19 cellular contexts compared by ENCODE assay signal in genomic region chr17:73725794-73726193, GRCh38.
DNase-seq lines count a peak whose midpoint lies in the region; ATAC-seq and TF ChIP-seq lines count a peak whose summit lies in the region.
"Had no signal": no experiment of that assay in that cellular context is flagged by ENCODE, and none has a peak within 500 bp of the region (broad histone marks: within the 10 kb centered on the region; RNA-seq: fewer than 3 reads in every experiment).

No MANE protein-coding gene starts in this region.

- no peak for TF ChIP-seq CTCF in lower leg skin (IDR thresholded peaks at IDR 0.05)

- peaks cover 20% of the 10 kb centered on the region for H3K9me3 Mint-ChIP-seq in dendritic cell treated with granulocyte-macrophage colony-stimulating factor and Interleukin-4, amounts not matched to agents 40 ng/mL and 50 ng/mL, for 4 days

- no peak overlapping the region for H2BK12ac ChIP-seq in neuronal stem cell (ENCODE audit: low read length)

- H3K23ac ChIP-seq in neuronal stem cell (ENCODE audit: low read depth, low read length, poor library complexity): peak overlapping the region; percentile 14

- no peak overlapping the region for H2BK5ac ChIP-seq in neuronal stem cell (ENCODE audit: low read length)

- H3K4ac ChIP-seq in neuronal stem cell (ENCODE audit: low read length): no peak overlapping the region

- H3K4me2 ChIP-seq in neuronal stem cell (ENCODE audit: insufficient read depth, low read length, poor library complexity, severe bottlenecking): no peak overlapping the region
- H3K4me2 ChIP-seq: A549 had no signal

- no peaks in the 10 kb centered on the region for H3K36me3 ChIP-seq in neuronal stem cell (replicated peaks in 1 of 2; ENCODE audit: control insufficient read depth in 2 of 2, insufficient read depth in 2 of 2, low read length in 2 of 2)
- H3K36me3 ChIP-seq in aorta (ENCODE audit: control insufficient read depth in 1 of 2, insufficient read depth in 2 of 2, low read length in 1 of 2): no peaks in the 10 kb centered on the region

- no peak overlapping the region for H2AK5ac ChIP-seq in neuronal stem cell (ENCODE audit: low read depth, low read length)

- H3K27me3 Mint-ChIP-seq in dendritic cell treated with granulocyte-macrophage colony-stimulating factor and Interleukin-4, amounts not matched to agents 40 ng/mL and 50 ng/mL, for 4 days: peaks cover 25% of the 10 kb centered on the region
- H3K27me3 Mint-ChIP-seq: CD4-positive, alpha-beta T cell had no signal

- peaks cover 13% of the 10 kb centered on the region for H3K36me3 Mint-ChIP-seq in dendritic cell treated with granulocyte-macrophage colony-stimulating factor and Interleukin-4, amounts not matched to agents 40 ng/mL and 50 ng/mL, for 4 days (ENCODE audit: low read depth)
- H3K36me3 Mint-ChIP-seq: CD8-positive, alpha-beta T cell had no signal

- H3K18ac ChIP-seq in neuronal stem cell (ENCODE audit: low read length): peak overlapping the region; percentile 60

- H4K8ac ChIP-seq in neuronal stem cell (ENCODE audit: low read depth, low read length): no peak overlapping the region

- no peak overlapping the region for H4K91ac ChIP-seq in neuronal stem cell (ENCODE audit: low read depth, low read length, poor library complexity)

- no peak for TF ChIP-seq POLR2A in lower leg skin (IDR thresholded peaks at IDR 0.05)

- H2AFZ ChIP-seq in neuronal stem cell (ENCODE audit: low read length): no peak overlapping the region

- intact Hi-C loops in dendritic cell treated with granulocyte-macrophage colony-stimulating factor and Interleukin-4, amounts not matched to agents 40 ng/mL and 50 ng/mL, for 4 days (cut with micrococcal nuclease): no loop called here
- intact Hi-C loops in aorta (cut with DNase I) (no loop called here), lower leg skin (cut with DNase I; ENCODE audit: low total_unique reads) (no loop called here)

- H3K79me1 ChIP-seq in neuronal stem cell (ENCODE audit: low read depth, low read length): no peaks in the 10 kb centered on the region

- peak overlapping the region; percentile 67 for H3K27ac Mint-ChIP-seq in dendritic cell treated with granulocyte-macrophage colony-stimulating factor and Interleukin-4, amounts not matched to agents 40 ng/mL and 50 ng/mL, for 4 days
- H3K27ac Mint-ChIP-seq: B cell; CD8-positive, alpha-beta T cell had no signal

- H3K9me3 ChIP-seq in neuronal stem cell (replicated peaks in 1 of 2; ENCODE audit: control insufficient read depth in 2 of 2, insufficient read depth in 1 of 2, low read depth in 1 of 2, low read length in 2 of 2): peaks cover 0 to 3% of the 10 kb centered on the region in 2 donors
- H3K9me3 ChIP-seq in aorta (ENCODE audit: control insufficient read depth, low read length): peaks cover 3% of the 10 kb centered on the region
- H3K9me3 ChIP-seq: Caco-2 had no signal

- no peak overlapping the region for H3K14ac ChIP-seq in neuronal stem cell (ENCODE audit: low read length)

- H3K27ac ChIP-seq in neuronal stem cell (replicated peaks; ENCODE audit: low read length) (no peak overlapping the region), aorta (ENCODE audit: low read depth in 1 of 2, low read length in 2 of 2) (no peak overlapping the region)
- H3K27ac ChIP-seq: 22Rv1, A549, C4-2B had no signal

- ATAC-seq in aorta (ENCODE audit: low FRiP score) (no peak), HG02840 (IDR thresholded peaks at IDR 0.05; ENCODE audit: low FRiP score, unreplicated experiment) (no peak)
- ATAC-seq: A549; CD8-positive, alpha-beta T cell had no signal

- peak overlapping the region; percentile 28 for H2BK15ac ChIP-seq in neuronal stem cell (ENCODE audit: low read length)

- no peak overlapping the region for H3K9ac ChIP-seq in neuronal stem cell (ENCODE audit: low read depth, low read length, poor library complexity)
- H3K9ac ChIP-seq: BLaER1 treated with 17β-estradiol and CSF1 and Interleukin-3, amounts not matched to agents 10 nM and 100 nM had no signal

- H3K27me3 ChIP-seq in neuronal stem cell (ENCODE audit: control insufficient read depth in 3 of 3, insufficient read depth in 3 of 3, low read depth in 1 of 3, low read length in 3 of 3) (peaks cover 0 to 33% (median 0%) of the 10 kb centered on the region in 3 experiments), aorta (ENCODE audit: control insufficient read depth in 1 of 2, insufficient read depth in 2 of 2, low read length in 1 of 2) (no peaks in the 10 kb centered on the region)
- H3K27me3 ChIP-seq: BLaER1 treated with 17β-estradiol and CSF1 and Interleukin-3, amounts not matched to agents 10 nM and 100 nM had no signal

- no peak overlapping the region for H2BK120ac ChIP-seq in neuronal stem cell (ENCODE audit: low read depth, low read length)

- H3K4me1 ChIP-seq in neuronal stem cell (ENCODE audit: control insufficient read depth in 2 of 2, insufficient read depth in 1 of 2, low read depth in 1 of 2, low read length in 2 of 2) (no peaks in the 10 kb centered on the region), aorta (ENCODE audit: control insufficient read depth in 1 of 2, insufficient read depth in 2 of 2, low read length in 2 of 2) (no peaks in the 10 kb centered on the region)
- H3K4me1 ChIP-seq: A549, Caco-2 had no signal

- no peak overlapping the region for H3K4me3 Mint-ChIP-seq in dendritic cell treated with granulocyte-macrophage colony-stimulating factor and Interleukin-4, amounts not matched to agents 40 ng/mL and 50 ng/mL, for 4 days
- H3K4me3 Mint-ChIP-seq: B cell; CD4-positive, alpha-beta T cell; CD8-positive, alpha-beta T cell had no signal

- H3K4me3 ChIP-seq in neuronal stem cell (ENCODE audit: low read length in 2 of 2) (no peak overlapping the region), aorta (ENCODE audit: low read length in 2 of 2) (no peak overlapping the region), lower leg skin (ENCODE audit: low read depth, poor library complexity, severe bottlenecking) (no peak overlapping the region)
- H3K4me3 ChIP-seq: A549 had no signal

- no CpG with 5 or more reads among the region's 6 CpGs for WGBS in neuronal stem cell (ENCODE audit: extremely low coverage in 2 of 2, insufficient read length in 2 of 2, insufficient replicate concordance in 1 of 2), 2 donors
- WGBS in aorta, 2 donors: 87 to 96% methylated on average over 6 of the region's 6 CpGs
- WGBS in lower leg skin, 2 donors: 64 to 87% methylated on average over 3 to 5 of the region's 6 CpGs

- H3K4me1 Mint-ChIP-seq in dendritic cell treated with granulocyte-macrophage colony-stimulating factor and Interleukin-4, amounts not matched to agents 40 ng/mL and 50 ng/mL, for 4 days (ENCODE audit: low read depth): peaks cover 45% of the 10 kb centered on the region

- peak; percentile 50 for DNase-seq in DMS 273 (lab: John Stamatoyannopoulos, UW; ENCODE audit: unreplicated experiment)
- no peak for DNase-seq in DMS 273 treated with DMSO at 0.1 percent for 48 hours (lab: John Stamatoyannopoulos, UW)
- no peak for DNase-seq in neuronal stem cell (ENCODE audit: low spot score)
- DNase-seq in aorta: peak; percentile 29 to 53
- no peak for DNase-seq in lower leg skin (ENCODE audit: low spot score in 2 of 2)
- DNase-seq: AML-193; Caco-2; Calu3; CD4-positive, alpha-beta T cell; CD8-positive, alpha-beta T cell; DMS79 treated with DMSO at 0.1 percent for 48 hours; GF-D8 had no signal

Comparison
In these comparisons a context has a peak if more than half of its experiments do, and no peak if none do; other contexts are left out.
1. DNase-seq: peak in DMS 273 (single experiment) and aorta (2 of 2); none in DMS 273 treated with DMSO at 0.1 percent for 48 hours (single experiment), neuronal stem cell (single experiment) and lower leg skin (0 of 2).